Comparison of ENCODE assay signal across 8 cellular contexts in genomic region chr17:31508310-31509094, GRCh38.
DNase-seq lines count a peak whose midpoint lies in the region; ATAC-seq and TF ChIP-seq lines count a peak whose summit lies in the region.

No MANE protein-coding gene starts in this region.

- in situ Hi-C loops in GM13976 (cut with MboI; ENCODE audit: low sequenced_read_pairs, unreplicated experiment), result no loop called here
- in situ Hi-C loops in transverse colon (cut with MboI; ENCODE audit: low pct_ligation_motif_present in 1 of 4, low pct_unique_long_range_greater_than_20kb in 1 of 4, low sequenced_read_pairs in 3 of 4), result no loop called here

- H3K4me3 ChIP-seq in PC-3 (ENCODE audit: low read length) (no peak overlapping the region), liver (ENCODE audit: low read depth in 1 of 3, low read length in 3 of 3) (no peak overlapping the region), transverse colon (peak overlapping the region in 1 of 4 donors; percentile 4)

- H4K91ac ChIP-seq in H9 (ENCODE audit: insufficient read length, low read depth, low read length), result no peak overlapping the region

- H4K8ac ChIP-seq in H9 (replicated peaks; ENCODE audit: insufficient read length, low read depth, low read length), result no peak overlapping the region

- TF ChIP-seq POLR2A in transverse colon (IDR thresholded peaks at IDR 0.05), result no peak

- no peak for TF ChIP-seq EP300 in transverse colon (IDR thresholded peaks at IDR 0.05; ENCODE audit: low read depth)

- no peaks in the 10 kb centered on the region for H3K9me2 ChIP-seq in PC-3 (replicated peaks; ENCODE audit: low read length)

- no peaks in the 10 kb centered on the region for H3K36me3 ChIP-seq in PC-3 (ENCODE audit: low read depth, low read length)
- H3K36me3 ChIP-seq in liver (ENCODE audit: control insufficient read depth in 4 of 4, insufficient read depth in 3 of 4, low read depth in 1 of 4, low read length in 3 of 4), result no peaks in the 10 kb centered on the region
- H3K36me3 ChIP-seq in transverse colon, result no peaks in the 10 kb centered on the region

- H3K4me1 Mint-ChIP-seq in H9, result peaks cover 11 to 22% of the 10 kb centered on the region in 2 experiments

- intact Hi-C loops in PC-3 (cut with micrococcal nuclease) (no loop called here), transverse colon (cut with DNase I; ENCODE audit: low total_unique reads) (no loop called here)

- ATAC-seq in PC-3, result no peak

- H2BK5ac ChIP-seq in H9 (ENCODE audit: insufficient read length, low read length), result no peak overlapping the region

- no peak overlapping the region for H3K14ac ChIP-seq in H9 (ENCODE audit: insufficient read depth, low read length)

- H3K4me2 ChIP-seq in H9 (ENCODE audit: insufficient read depth, insufficient read length, low read length) (no peak overlapping the region), PC-3 (ENCODE audit: low read length) (no peak overlapping the region)

- peak; percentile 53 for TF ChIP-seq CTCF in GM13976 (IDR thresholded peaks at IDR 0.05; ENCODE audit: borderline replicate concordance, control extremely low read depth, extremely low read depth, insufficient read depth, missing control alignments)
- peak; percentile 69 for TF ChIP-seq CTCF in H9 (conservative IDR thresholded peaks at IDR 0.05)
- TF ChIP-seq CTCF in PC-3 (conservative IDR thresholded peaks at IDR 0.05; ENCODE audit: low read depth, low read length), result peak; percentile 38; the same call in 1 of the 2 replicates
- no peak for TF ChIP-seq CTCF in liver (IDR thresholded peaks at IDR 0.05; ENCODE audit: low read depth, low read length, missing input control)
- peak in 1 of 5 experiments; percentile 22 for TF ChIP-seq CTCF in transverse colon (IDR thresholded peaks at IDR 0.05)

- no peaks in the 10 kb centered on the region for H3K27me3 ChIP-seq in H9 (ENCODE audit: insufficient read depth, low read length)
- H3K27me3 ChIP-seq in PC-3 (ENCODE audit: low read length), result no peaks in the 10 kb centered on the region
- no peaks in the 10 kb centered on the region for H3K27me3 ChIP-seq in liver (ENCODE audit: control insufficient read depth in 4 of 4, insufficient read depth in 4 of 4, low read length in 3 of 4)
- H3K27me3 ChIP-seq in transverse colon, result no peaks in the 10 kb centered on the region

- peaks cover 4% of the 10 kb centered on the region for H4K20me1 ChIP-seq in H9 (ENCODE audit: control insufficient read depth, insufficient read depth, insufficient read length)
- no peaks in the 10 kb centered on the region for H4K20me1 ChIP-seq in PC-3 (ENCODE audit: low read length)

- POLR2A ChIA-PET in PC-3 (lab: Charles Lee; ENCODE audit: unreplicated experiment), result no interaction called here

- no peak overlapping the region for H4K5ac ChIP-seq in H9 (ENCODE audit: insufficient read length, low read depth, low read length)

- CTCF ChIA-PET in PC-3 (lab: Charles Lee), result no interaction called here

- no peaks in the 10 kb centered on the region; the same call in 1 of the 2 replicates for H3K79me2 ChIP-seq in H9 (ENCODE audit: insufficient read depth, low read length)
- H3K79me2 ChIP-seq in PC-3 (ENCODE audit: low read length), result no peaks in the 10 kb centered on the region

- H3T11ph ChIP-seq in H9 (ENCODE audit: low read length), result no peak overlapping the region

- H3F3A ChIP-seq in PC-3 (ENCODE audit: low read length, unreplicated experiment), result no peaks in the 10 kb centered on the region

- peaks cover 0 to 5% (median 0%) of the 10 kb centered on the region in 3 experiments; a peak in 3 of 7 replicates for H3K36me3 Mint-ChIP-seq in H9 (ENCODE audit: insufficient read depth in 1 of 3, low read depth in 3 of 3)

- H3K27ac ChIP-seq in H9 (ENCODE audit: insufficient read length, low read depth, low read length) (no peak overlapping the region), PC-3 (ENCODE audit: low read length) (no peak overlapping the region), liver (ENCODE audit: low read depth in 1 of 2, low read length in 2 of 2) (peak overlapping the region; percentile 6 to 52), transverse colon (peak overlapping the region; percentile 51 to 62 (median 52))

- no peak overlapping the region for H3K4ac ChIP-seq in H9 (ENCODE audit: low read depth, low read length)

- H3K4me1 ChIP-seq in H9 (ENCODE audit: insufficient read depth, low read length) (no peaks in the 10 kb centered on the region; the same call in 1 of the 2 replicates), PC-3 (ENCODE audit: insufficient read depth, low read length) (no peaks in the 10 kb centered on the region), liver (ENCODE audit: control insufficient read depth in 4 of 4, insufficient read depth in 4 of 4, low read length in 3 of 4) (peaks cover 4 to 20% (median 12%) of the 10 kb centered on the region in 4 donors), transverse colon (peaks cover 0 to 20% (median 3%) of the 10 kb centered on the region in 4 donors)

- H2AK5ac ChIP-seq in H9 (ENCODE audit: insufficient read length, low read length), result no peak overlapping the region

- TF ChIP-seq RAD21 in liver (IDR thresholded peaks at IDR 0.05), result peak in 1 of 2 donors; percentile 57

- H3K18ac ChIP-seq in H9 (ENCODE audit: insufficient read length, low read depth, low read length), result no peak overlapping the region

- H3K9me3 Mint-ChIP-seq in H9, result no peaks in the 10 kb centered on the region

- H3K4me3 Mint-ChIP-seq in H9, result no peak overlapping the region

- H3K9ac ChIP-seq in H9 (ENCODE audit: extremely low read depth, insufficient read length, low read length), result no peak overlapping the region
- H3K9ac ChIP-seq in PC-3 (ENCODE audit: low read length), result no peak overlapping the region
- H3K9ac ChIP-seq in liver (ENCODE audit: low read depth in 1 of 2, low read length in 2 of 2), result no peak overlapping the region

- no peak overlapping the region for H3K56ac ChIP-seq in H9 (ENCODE audit: insufficient read length, low read depth, low read length)

- no peaks in the 10 kb centered on the region for H3K23me2 ChIP-seq in H9 (ENCODE audit: insufficient read length, low read depth, low read length, poor library complexity, severe bottlenecking)

- H2BK20ac ChIP-seq in H9 (ENCODE audit: low read depth, low read length, poor library complexity, severe bottlenecking), result no peak overlapping the region

- H3K79me1 ChIP-seq in H9 (ENCODE audit: insufficient read depth, low read depth, low read length, poor library complexity, severe bottlenecking), result peaks cover 5% of the 10 kb centered on the region

- H2BK15ac ChIP-seq in H9 (ENCODE audit: low read depth, low read length), result no peak overlapping the region

- H2BK120ac ChIP-seq in H9 (ENCODE audit: low read depth, low read length, poor library complexity, severe bottlenecking), result no peak overlapping the region

- no CpG with 5 or more reads among the region's 13 CpGs for WGBS in H9 (ENCODE audit: extremely low coverage, insufficient read length, low lambda C conversion rate)
- WGBS in liver, result 72% methylated on average over 13 of the region's 13 CpGs
- WGBS in transverse colon (ENCODE audit: low coverage in 1 of 2), 2 donors, result 61% methylated on average over 12 of the region's 13 CpGs; no CpG with 5 or more reads in 1 of the 2 donors

- BruUV-seq in PC-3 (replicated peaks; lab: Mats Ljungman, UMichigan), result no TSS peak

- DNase-seq in GM13976 (ENCODE audit: low spot score) (peak; percentile 78), H9 (peak; percentile 74), PC-3 (no peak), transverse colon (no peak), HPDE6-E6E7 (ENCODE audit: extremely low spot score) (no peak), iPS-NIHi11 (ENCODE audit: low spot score) (no peak)
- DNase-seq in activated gamma-delta T cell treated with anti-CD3 and anti-CD28 coated beads, Interleukin-2, amount 50 U/mL, for 16 hours (ENCODE audit: low read depth), result peak; percentile 54

- no peak overlapping the region for H2BK12ac ChIP-seq in H9 (ENCODE audit: insufficient read length, low read depth, low read length)

- H3K9me3 ChIP-seq in H9 (ENCODE audit: control insufficient read depth, low read depth, low read length) (no peaks in the 10 kb centered on the region), PC-3 (ENCODE audit: low read length) (no peaks in the 10 kb centered on the region), liver (ENCODE audit: control insufficient read depth in 4 of 4, low read length in 3 of 4) (no peaks in the 10 kb centered on the region), transverse colon (no peaks in the 10 kb centered on the region)

- H2AFZ ChIP-seq in H9 (ENCODE audit: low read length) (no peak overlapping the region), PC-3 (ENCODE audit: low read length) (no peak overlapping the region)

- H3K23ac ChIP-seq in H9 (ENCODE audit: insufficient read length, low read depth, low read length), result no peak overlapping the region

- H3K27me3 Mint-ChIP-seq in H9 (ENCODE audit: low read depth), result no peaks in the 10 kb centered on the region

- peak overlapping the region; percentile 37 to 82 (median 68) for H3K27ac Mint-ChIP-seq in H9

TF ChIP-seq in liver, 16 proteins besides CTCF, POLR2A, EP300 and RAD21:
- no peak for TF ChIP-seq EGR1 (IDR thresholded peaks at IDR 0.05; ENCODE audit: low read depth in 2 of 2)
- peak; percentile 21 for TF ChIP-seq SP1 (IDR thresholded peaks at IDR 0.05)

Comparison
In these comparisons a context has a peak if more than half of its experiments do, and no peak if none do; other contexts are left out.
1. DNase-seq: peak in GM13976 (single experiment), H9 (single experiment) and activated gamma-delta T cell treated with anti-CD3 and anti-CD28 coated beads, Interleukin-2, amount 50 U/mL, for 16 hours (single experiment); none in PC-3 (single experiment), transverse colon (single experiment), HPDE6-E6E7 (single experiment) and iPS-NIHi11 (single experiment).
2. H3K27ac ChIP-seq: peak in liver (2 of 2) and transverse colon (4 of 4); none in H9 (single experiment) and PC-3 (single experiment).